1 cellular context compared by ENCODE assay signal in the genomic region with DNA sequence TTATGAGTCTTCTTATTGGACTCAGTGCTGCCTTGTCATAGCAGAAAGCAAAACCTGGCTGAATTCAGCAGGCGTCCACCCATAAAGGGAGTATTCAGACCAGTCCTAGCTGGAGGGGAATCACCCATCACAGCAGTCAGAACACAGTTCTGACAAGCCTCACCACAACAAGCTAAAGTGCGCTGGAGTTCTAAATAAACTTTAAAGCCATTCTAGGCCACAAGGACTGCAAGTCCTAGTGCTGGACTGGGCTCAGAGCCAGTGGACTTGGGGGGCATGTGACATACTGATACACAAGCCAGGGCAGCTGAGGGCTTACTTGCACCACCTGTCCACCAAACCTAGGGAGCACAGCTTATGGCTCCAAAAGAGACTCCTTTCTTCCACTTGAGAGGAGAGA.
TF ChIP-seq lines count a peak whose summit lies in the region.

No MANE protein-coding gene starts in this region.

TF ChIP-seq in GM23338, 12 proteins besides CTCF, POLR2A, EP300 and RAD21 (continued from another document):
- TF ChIP-seq ETS1 (IDR thresholded peaks at IDR 0.05) = no peak
- TF ChIP-seq, protein P1, sequence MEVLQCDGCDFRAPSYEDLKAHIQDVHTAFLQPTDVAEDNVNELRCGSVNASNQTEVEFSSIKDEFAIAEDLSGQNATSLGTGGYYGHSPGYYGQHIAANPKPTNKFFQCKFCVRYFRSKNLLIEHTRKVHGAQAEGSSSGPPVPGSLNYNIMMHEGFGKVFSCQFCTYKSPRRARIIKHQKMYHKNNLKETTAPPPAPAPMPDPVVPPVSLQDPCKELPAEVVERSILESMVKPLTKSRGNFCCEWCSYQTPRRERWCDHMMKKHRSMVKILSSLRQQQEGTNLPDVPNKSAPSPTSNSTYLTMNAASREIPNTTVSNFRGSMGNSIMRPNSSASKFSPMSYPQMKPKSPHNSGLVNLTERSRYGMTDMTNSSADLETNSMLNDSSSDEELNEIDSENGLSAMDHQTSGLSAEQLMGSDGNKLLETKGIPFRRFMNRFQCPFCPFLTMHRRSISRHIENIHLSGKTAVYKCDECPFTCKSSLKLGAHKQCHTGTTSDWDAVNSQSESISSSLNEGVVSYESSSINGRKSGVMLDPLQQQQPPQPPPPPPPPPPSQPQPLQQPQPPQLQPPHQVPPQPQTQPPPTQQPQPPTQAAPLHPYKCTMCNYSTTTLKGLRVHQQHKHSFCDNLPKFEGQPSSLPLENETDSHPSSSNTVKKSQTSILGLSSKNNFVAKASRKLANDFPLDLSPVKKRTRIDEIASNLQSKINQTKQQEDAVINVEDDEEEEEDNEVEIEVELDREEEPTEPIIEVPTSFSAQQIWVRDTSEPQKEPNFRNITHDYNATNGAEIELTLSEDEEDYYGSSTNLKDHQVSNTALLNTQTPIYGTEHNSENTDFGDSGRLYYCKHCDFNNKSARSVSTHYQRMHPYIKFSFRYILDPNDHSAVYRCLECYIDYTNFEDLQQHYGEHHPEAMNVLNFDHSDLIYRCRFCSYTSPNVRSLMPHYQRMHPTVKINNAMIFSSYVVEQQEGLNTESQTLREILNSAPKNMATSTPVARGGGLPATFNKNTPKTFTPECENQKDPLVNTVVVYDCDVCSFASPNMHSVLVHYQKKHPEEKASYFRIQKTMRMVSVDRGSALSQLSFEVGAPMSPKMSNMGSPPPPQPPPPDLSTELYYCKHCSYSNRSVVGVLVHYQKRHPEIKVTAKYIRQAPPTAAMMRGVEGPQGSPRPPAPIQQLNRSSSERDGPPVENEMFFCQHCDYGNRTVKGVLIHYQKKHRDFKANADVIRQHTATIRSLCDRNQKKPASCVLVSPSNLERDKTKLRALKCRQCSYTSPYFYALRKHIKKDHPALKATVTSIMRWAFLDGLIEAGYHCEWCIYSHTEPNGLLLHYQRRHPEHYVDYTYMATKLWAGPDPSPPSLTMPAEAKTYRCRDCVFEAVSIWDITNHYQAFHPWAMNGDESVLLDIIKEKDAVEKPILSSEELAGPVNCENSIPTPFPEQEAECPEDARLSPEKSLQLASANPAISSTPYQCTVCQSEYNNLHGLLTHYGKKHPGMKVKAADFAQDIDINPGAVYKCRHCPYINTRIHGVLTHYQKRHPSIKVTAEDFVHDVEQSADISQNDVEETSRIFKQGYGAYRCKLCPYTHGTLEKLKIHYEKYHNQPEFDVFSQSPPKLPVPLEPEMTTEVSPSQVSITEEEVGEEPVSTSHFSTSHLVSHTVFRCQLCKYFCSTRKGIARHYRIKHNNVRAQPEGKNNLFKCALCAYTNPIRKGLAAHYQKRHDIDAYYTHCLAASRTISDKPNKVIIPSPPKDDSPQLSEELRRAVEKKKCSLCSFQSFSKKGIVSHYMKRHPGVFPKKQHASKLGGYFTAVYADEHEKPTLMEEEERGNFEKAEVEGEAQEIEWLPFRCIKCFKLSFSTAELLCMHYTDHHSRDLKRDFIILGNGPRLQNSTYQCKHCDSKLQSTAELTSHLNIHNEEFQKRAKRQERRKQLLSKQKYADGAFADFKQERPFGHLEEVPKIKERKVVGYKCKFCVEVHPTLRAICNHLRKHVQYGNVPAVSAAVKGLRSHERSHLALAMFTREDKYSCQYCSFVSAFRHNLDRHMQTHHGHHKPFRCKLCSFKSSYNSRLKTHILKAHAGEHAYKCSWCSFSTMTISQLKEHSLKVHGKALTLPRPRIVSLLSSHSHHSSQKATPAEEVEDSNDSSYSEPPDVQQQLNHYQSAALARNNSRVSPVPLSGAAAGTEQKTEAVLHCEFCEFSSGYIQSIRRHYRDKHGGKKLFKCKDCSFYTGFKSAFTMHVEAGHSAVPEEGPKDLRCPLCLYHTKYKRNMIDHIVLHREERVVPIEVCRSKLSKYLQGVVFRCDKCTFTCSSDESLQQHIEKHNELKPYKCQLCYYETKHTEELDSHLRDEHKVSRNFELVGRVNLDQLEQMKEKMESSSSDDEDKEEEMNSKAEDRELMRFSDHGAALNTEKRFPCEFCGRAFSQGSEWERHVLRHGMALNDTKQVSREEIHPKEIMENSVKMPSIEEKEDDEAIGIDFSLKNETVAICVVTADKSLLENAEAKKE (CRISPR knock-in tag; IDR thresholded peaks at IDR 0.05) = no peak
